8 cellular contexts compared by ENCODE assay signal in the genomic region with DNA sequence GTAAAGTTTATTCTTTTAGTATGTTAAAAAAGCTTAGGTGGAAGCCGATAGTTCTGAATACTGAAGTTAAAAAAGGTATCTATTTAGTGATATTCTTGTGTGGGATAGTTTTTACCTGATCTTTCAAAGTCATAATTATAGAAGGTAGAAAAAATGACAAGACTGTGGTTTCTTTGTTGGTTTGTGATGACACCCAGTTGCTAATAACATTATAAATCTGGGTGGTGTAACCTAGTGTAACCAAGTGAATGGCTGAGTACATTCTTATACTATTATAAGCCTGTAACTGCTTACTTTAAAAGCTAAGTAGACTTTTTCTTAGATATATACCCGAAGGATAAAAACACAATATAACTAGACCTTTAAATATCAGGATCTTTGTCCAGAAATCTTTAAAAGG. TPM values are rescaled to one million over a fixed set of nuclear protein-coding genes. Genes with fewer than 3 reads are reported as not detected.
DNase-seq lines count a peak whose midpoint lies in the region; ATAC-seq and TF ChIP-seq lines count a peak whose summit lies in the region.

No MANE protein-coding gene starts in this region.

- H3K9me3 ChIP-seq in iPS DF 6.9 (ENCODE audit: control insufficient read depth, insufficient read depth, low read length) (no peaks in the 10 kb centered on the region), testis (no peaks in the 10 kb centered on the region)

- H3K9me3 Mint-ChIP-seq in activated naive CD4-positive, alpha-beta T cell treated with anti-CD3 and anti-CD28 coated beads, Interleukin-2, amount 50 U/mL, for 24 hours = no peaks in the 10 kb centered on the region
- no peaks in the 10 kb centered on the region for H3K9me3 Mint-ChIP-seq in WTC11

- TF ChIP-seq CTCF in WTC11 (IDR thresholded peaks at IDR 0.05) = no peak
- no peak for TF ChIP-seq CTCF in testis (IDR thresholded peaks at IDR 0.05)

- DNase-seq in activated naive CD4-positive, alpha-beta T cell treated with anti-CD3 and anti-CD28 coated beads, Interleukin-2, amount 50 U/mL, for 16 hours = no peak
- DNase-seq in WTC11 (ENCODE audit: low spot score) = no peak
- no peak for DNase-seq in iPS DF 6.9 (ENCODE audit: low read depth, low spot score)
- DNase-seq in testis = no peak
- no peak for DNase-seq in ureter (ENCODE audit: low spot score)
- DNase-seq in NCI-H146 (lab: John Stamatoyannopoulos, UW) = no peak

- CTCF ChIA-PET in WTC11 (lab: Charles Lee) = interaction anchor here (1.0 to 3.2 kb wide), 3 partner anchors 56 to 100 kb away, joined by 3 to 17 read pairs (median 5); no protein-coding TSS in a partner anchor

- intact Hi-C loops in testis (cut with DNase I; ENCODE audit: low total_unique reads) = no loop called here

- H3K36me3 Mint-ChIP-seq in activated naive CD4-positive, alpha-beta T cell treated with anti-CD3 and anti-CD28 coated beads, Interleukin-2, amount 50 U/mL, for 24 hours = peaks cover 4% of the 10 kb centered on the region
- H3K36me3 Mint-ChIP-seq in WTC11 = no peaks in the 10 kb centered on the region

- H3K4me3 ChIP-seq in iPS DF 6.9 (ENCODE audit: low read length) = peak overlapping the region; percentile 16; the same call in 1 of the 2 replicates
- peak overlapping the region; percentile 64 to 91 for H3K4me3 ChIP-seq in testis

- no peaks in the 10 kb centered on the region for H3K27me3 Mint-ChIP-seq in activated naive CD4-positive, alpha-beta T cell treated with anti-CD3 and anti-CD28 coated beads, Interleukin-2, amount 50 U/mL, for 24 hours
- no peaks in the 10 kb centered on the region for H3K27me3 Mint-ChIP-seq in WTC11 (ENCODE audit: low read depth)

- no peaks in the 10 kb centered on the region for H3K36me3 ChIP-seq in iPS DF 6.9 (ENCODE audit: control insufficient read depth, insufficient read depth, low read length)
- H3K36me3 ChIP-seq in testis (ENCODE audit: low read depth, missing control alignments) = no peaks in the 10 kb centered on the region

- peak overlapping the region; percentile 85 for H3K27ac Mint-ChIP-seq in activated naive CD4-positive, alpha-beta T cell treated with anti-CD3 and anti-CD28 coated beads, Interleukin-2, amount 50 U/mL, for 24 hours
- no peak overlapping the region; the same call in 1 of the 2 replicates for H3K27ac Mint-ChIP-seq in WTC11

- no peaks in the 10 kb centered on the region for H3K27me3 ChIP-seq in iPS DF 6.9 (ENCODE audit: control insufficient read depth, insufficient read depth, low read length)
- no peaks in the 10 kb centered on the region for H3K27me3 ChIP-seq in testis

- H3K4me3 Mint-ChIP-seq in activated naive CD4-positive, alpha-beta T cell treated with anti-CD3 and anti-CD28 coated beads, Interleukin-2, amount 50 U/mL, for 24 hours = peak overlapping the region; percentile 96
- peak overlapping the region; percentile 97 for H3K4me3 Mint-ChIP-seq in WTC11

- ATAC-seq in WTC11 (no peak), GM18870 (IDR thresholded peaks at IDR 0.05; ENCODE audit: unreplicated experiment) (no peak)

- POLR2A ChIA-PET in WTC11 (lab: Charles Lee) = interaction anchor here (0.6 kb wide), 1 partner anchor 241 kb away, joined by 12 read pairs; no protein-coding TSS in a partner anchor

- no peak overlapping the region for H3K27ac ChIP-seq in iPS DF 6.9 (ENCODE audit: low read length)
- H3K27ac ChIP-seq in testis = peak overlapping the region in 1 of 2 donors; percentile 96

- WGBS in iPS DF 6.9 (ENCODE audit: insufficient coverage, insufficient read length) = no CpG with 5 or more reads among the region's 2 CpGs
- WGBS in testis, 2 donors = 8 to 10% methylated on average over 2 of the region's 2 CpGs

- H3K4me1 ChIP-seq in iPS DF 6.9 (ENCODE audit: control insufficient read depth, insufficient read depth, low read length) (no peaks in the 10 kb centered on the region), testis (peaks cover 24% of the 10 kb centered on the region)

- peaks cover 64% of the 10 kb centered on the region for H3K4me1 Mint-ChIP-seq in activated naive CD4-positive, alpha-beta T cell treated with anti-CD3 and anti-CD28 coated beads, Interleukin-2, amount 50 U/mL, for 24 hours
- H3K4me1 Mint-ChIP-seq in WTC11 = peaks cover 40% of the 10 kb centered on the region

- TF ChIP-seq POLR2A in testis (IDR thresholded peaks at IDR 0.05) = no peak

TF ChIP-seq in WTC11, 78 proteins besides CTCF, POLR2A, EP300 and RAD21:
- no peak for TF ChIP-seq ZNF416 (CRISPR knock-in tag; IDR thresholded peaks at IDR 0.05)
- TF ChIP-seq, protein P1, sequence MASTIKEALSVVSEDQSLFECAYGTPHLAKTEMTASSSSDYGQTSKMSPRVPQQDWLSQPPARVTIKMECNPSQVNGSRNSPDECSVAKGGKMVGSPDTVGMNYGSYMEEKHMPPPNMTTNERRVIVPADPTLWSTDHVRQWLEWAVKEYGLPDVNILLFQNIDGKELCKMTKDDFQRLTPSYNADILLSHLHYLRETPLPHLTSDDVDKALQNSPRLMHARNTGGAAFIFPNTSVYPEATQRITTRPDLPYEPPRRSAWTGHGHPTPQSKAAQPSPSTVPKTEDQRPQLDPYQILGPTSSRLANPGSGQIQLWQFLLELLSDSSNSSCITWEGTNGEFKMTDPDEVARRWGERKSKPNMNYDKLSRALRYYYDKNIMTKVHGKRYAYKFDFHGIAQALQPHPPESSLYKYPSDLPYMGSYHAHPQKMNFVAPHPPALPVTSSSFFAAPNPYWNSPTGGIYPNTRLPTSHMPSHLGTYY (CRISPR knock-in tag; IDR thresholded peaks at IDR 0.05) = no peak
- TF ChIP-seq, protein P2, sequence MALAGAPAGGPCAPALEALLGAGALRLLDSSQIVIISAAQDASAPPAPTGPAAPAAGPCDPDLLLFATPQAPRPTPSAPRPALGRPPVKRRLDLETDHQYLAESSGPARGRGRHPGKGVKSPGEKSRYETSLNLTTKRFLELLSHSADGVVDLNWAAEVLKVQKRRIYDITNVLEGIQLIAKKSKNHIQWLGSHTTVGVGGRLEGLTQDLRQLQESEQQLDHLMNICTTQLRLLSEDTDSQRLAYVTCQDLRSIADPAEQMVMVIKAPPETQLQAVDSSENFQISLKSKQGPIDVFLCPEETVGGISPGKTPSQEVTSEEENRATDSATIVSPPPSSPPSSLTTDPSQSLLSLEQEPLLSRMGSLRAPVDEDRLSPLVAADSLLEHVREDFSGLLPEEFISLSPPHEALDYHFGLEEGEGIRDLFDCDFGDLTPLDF (CRISPR knock-in tag; IDR thresholded peaks at IDR 0.05) = no peak
- TF ChIP-seq, protein P3, sequence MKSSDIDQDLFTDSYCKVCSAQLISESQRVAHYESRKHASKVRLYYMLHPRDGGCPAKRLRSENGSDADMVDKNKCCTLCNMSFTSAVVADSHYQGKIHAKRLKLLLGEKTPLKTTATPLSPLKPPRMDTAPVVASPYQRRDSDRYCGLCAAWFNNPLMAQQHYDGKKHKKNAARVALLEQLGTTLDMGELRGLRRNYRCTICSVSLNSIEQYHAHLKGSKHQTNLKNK (CRISPR knock-in tag; IDR thresholded peaks at IDR 0.05) = no peak
- no peak for TF ChIP-seq CBFB (CRISPR knock-in tag; IDR thresholded peaks at IDR 0.05; ENCODE audit: low read depth)
- TF ChIP-seq FOXP1 (CRISPR knock-in tag; IDR thresholded peaks at IDR 0.05; ENCODE audit: borderline replicate concordance) = no peak
- TF ChIP-seq NR1H2 (CRISPR knock-in tag; IDR thresholded peaks at IDR 0.05) = no peak
- no peak for TF ChIP-seq KAT7 (CRISPR knock-in tag; IDR thresholded peaks at IDR 0.05; ENCODE audit: borderline replicate concordance)
- TF ChIP-seq, protein P4, sequence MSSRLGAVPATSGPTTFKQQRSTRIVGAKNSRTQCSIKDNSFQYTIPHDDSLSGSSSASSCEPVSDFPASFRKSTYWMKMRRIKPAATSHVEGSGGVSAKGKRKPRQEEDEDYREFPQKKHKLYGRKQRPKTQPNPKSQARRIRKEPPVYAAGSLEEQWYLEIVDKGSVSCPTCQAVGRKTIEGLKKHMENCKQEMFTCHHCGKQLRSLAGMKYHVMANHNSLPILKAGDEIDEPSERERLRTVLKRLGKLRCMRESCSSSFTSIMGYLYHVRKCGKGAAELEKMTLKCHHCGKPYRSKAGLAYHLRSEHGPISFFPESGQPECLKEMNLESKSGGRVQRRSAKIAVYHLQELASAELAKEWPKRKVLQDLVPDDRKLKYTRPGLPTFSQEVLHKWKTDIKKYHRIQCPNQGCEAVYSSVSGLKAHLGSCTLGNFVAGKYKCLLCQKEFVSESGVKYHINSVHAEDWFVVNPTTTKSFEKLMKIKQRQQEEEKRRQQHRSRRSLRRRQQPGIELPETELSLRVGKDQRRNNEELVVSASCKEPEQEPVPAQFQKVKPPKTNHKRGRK (CRISPR knock-in tag; IDR thresholded peaks at IDR 0.05; ENCODE audit: borderline replicate concordance) = no peak
- TF ChIP-seq ZBTB21 (CRISPR knock-in tag; IDR thresholded peaks at IDR 0.05; ENCODE audit: borderline replicate concordance) = no peak
- TF ChIP-seq, protein P5, sequence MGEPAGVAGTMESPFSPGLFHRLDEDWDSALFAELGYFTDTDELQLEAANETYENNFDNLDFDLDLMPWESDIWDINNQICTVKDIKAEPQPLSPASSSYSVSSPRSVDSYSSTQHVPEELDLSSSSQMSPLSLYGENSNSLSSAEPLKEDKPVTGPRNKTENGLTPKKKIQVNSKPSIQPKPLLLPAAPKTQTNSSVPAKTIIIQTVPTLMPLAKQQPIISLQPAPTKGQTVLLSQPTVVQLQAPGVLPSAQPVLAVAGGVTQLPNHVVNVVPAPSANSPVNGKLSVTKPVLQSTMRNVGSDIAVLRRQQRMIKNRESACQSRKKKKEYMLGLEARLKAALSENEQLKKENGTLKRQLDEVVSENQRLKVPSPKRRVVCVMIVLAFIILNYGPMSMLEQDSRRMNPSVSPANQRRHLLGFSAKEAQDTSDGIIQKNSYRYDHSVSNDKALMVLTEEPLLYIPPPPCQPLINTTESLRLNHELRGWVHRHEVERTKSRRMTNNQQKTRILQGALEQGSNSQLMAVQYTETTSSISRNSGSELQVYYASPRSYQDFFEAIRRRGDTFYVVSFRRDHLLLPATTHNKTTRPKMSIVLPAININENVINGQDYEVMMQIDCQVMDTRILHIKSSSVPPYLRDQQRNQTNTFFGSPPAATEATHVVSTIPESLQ (CRISPR knock-in tag; IDR thresholded peaks at IDR 0.05) = no peak
- TF ChIP-seq, protein P6, sequence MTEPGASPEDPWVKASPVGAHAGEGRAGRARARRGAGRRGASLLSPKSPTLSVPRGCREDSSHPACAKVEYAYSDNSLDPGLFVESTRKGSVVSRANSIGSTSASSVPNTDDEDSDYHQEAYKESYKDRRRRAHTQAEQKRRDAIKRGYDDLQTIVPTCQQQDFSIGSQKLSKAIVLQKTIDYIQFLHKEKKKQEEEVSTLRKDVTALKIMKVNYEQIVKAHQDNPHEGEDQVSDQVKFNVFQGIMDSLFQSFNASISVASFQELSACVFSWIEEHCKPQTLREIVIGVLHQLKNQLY (CRISPR knock-in tag; IDR thresholded peaks at IDR 0.05) = no peak
- TF ChIP-seq ZNF121 (CRISPR knock-in tag; IDR thresholded peaks at IDR 0.05) = no peak
- TF ChIP-seq ZNF263 (CRISPR knock-in tag; IDR thresholded peaks at IDR 0.05; ENCODE audit: low read depth) = no peak
- TF ChIP-seq RORB (CRISPR knock-in tag; IDR thresholded peaks at IDR 0.05) = no peak
TF ChIP-seq in WTC11: peak in this region for 0.

RNA-seq across cellular contexts. Expression of a gene that starts 2.3 kb away (rescaled TPM):
- 38.9 to 41.0 TPM (median 39.2 TPM) in 3 replicates for total RNA-seq in WTC11 (2021)
- 100 to 1,000 TPM; 134 to 140 TPM for total RNA-seq in testis
- 55.1 TPM for polyA plus RNA-seq in testis (ENCODE audit: insufficient read depth, low read depth, low replicate concordance)
- total RNA-seq in ureter = 90.9 TPM
